ENCODE assay signal across 8 cellular contexts in genomic region chr1:3624194-3625136, GRCh38. TPM values are rescaled to one million over a fixed set of nuclear protein-coding genes. Genes with fewer than 3 reads are reported as not detected.
DNase-seq lines count a peak whose midpoint lies in the region; ATAC-seq, FAIRE-seq and TF ChIP-seq lines count a peak whose summit lies in the region.

TSS of gene TPRG1L (plus strand) at chr1:3625015. CDS start at chr1:3625073, 58 bp downstream.

- H3K27me3 ChIP-seq in pancreas, result no peaks in the 10 kb centered on the region
- no peaks in the 10 kb centered on the region for H3K27me3 ChIP-seq in thyroid gland

- peaks cover 0 to 15% (median 13%) of the 10 kb centered on the region in 3 donors for H3K4me1 ChIP-seq in pancreas
- H3K4me1 ChIP-seq in thyroid gland, result peaks cover 20 to 28% of the 10 kb centered on the region in 2 donors

- TF ChIP-seq POLR2A in thyroid gland (IDR thresholded peaks at IDR 0.05), result peak in 1 of 2 donors; percentile 80

- ATAC-seq in HG02759 (IDR thresholded peaks at IDR 0.05; ENCODE audit: unreplicated experiment) (peak; percentile 94), pancreas (peak; percentile 96 to 99 (median 97))

- intact Hi-C loops in head of caudate nucleus (cut with DNase I) (loop anchor here (2.0 kb wide), 1 partner anchor 26 kb away; the partner anchor contains the start of gene WRAP73), pancreas (cut with DNase I) (loop anchor here in 2 of 3 donors (5.0 to 10.0 kb wide), 2 partner anchors 132 to 170 kb away; partner anchors contain the start of gene ARHGEF16 (in 1 of the 2)), thyroid gland (cut with DNase I) (loop anchor here (5.0 kb wide), 1 partner anchor 172 kb away; the partner anchor contains the start of gene ARHGEF16)

- FAIRE-seq in pancreas (lab: Jason Lieb, UNC), result no peak

- 0 to 1% methylated on average over 77 to 108 of the region's 108 CpGs for WGBS in pancreas, 2 donors
- 3 to 4% methylated on average over 4 to 36 of the region's 108 CpGs for WGBS in thyroid gland, 2 donors

- H3K9me3 ChIP-seq in pancreas (no peaks in the 10 kb centered on the region), thyroid gland (no peaks in the 10 kb centered on the region)

- peaks cover 0 to 16% (median 4%) of the 10 kb centered on the region in 3 donors for H3K36me3 ChIP-seq in pancreas
- peaks cover 17 to 21% of the 10 kb centered on the region in 2 donors for H3K36me3 ChIP-seq in thyroid gland

- H3K27ac ChIP-seq in pancreas (peak within 1 kb of the TSS in 3 of 4 donors; percentile 48 to 55 (median 52)), thyroid gland (peak within 1 kb of the TSS in 2 of 3 donors; percentile 58 to 66)

- DNase-seq in GM12864 (ENCODE audit: low read depth) (peak; percentile 79), NCI-H128 (lab: John Stamatoyannopoulos, UW; ENCODE audit: unreplicated experiment) (peak; percentile 99), SW 1271 (lab: John Stamatoyannopoulos, UW) (peak; percentile 69 to 86), head of caudate nucleus (peak; percentile 96 to 100 (median 99)), pancreas (peak; percentile 98 to 100 (median 99)), thyroid gland (peak; percentile 98 to 99)
- peak; percentile 96 for DNase-seq in activated naive CD8-positive, alpha-beta T cell treated with anti-CD3 and anti-CD28 coated beads, Interleukin-2, amount 50 U/mL, for 16 hours (ENCODE audit: low read depth, low spot score)

- H3K4me3 ChIP-seq in GM12864 (ENCODE audit: low read depth, low read length), result peak within 1 kb of the TSS; percentile 76
- H3K4me3 ChIP-seq in pancreas, result peak within 1 kb of the TSS; percentile 66 to 99 (median 86)
- peak within 1 kb of the TSS; percentile 75 to 97 (median 94) for H3K4me3 ChIP-seq in thyroid gland (replicated peaks in 1 of 3)

- TF ChIP-seq CTCF in GM12864 (IDR thresholded peaks at IDR 0.05; ENCODE audit: low read depth, low read length, missing control alignments), result no peak
- TF ChIP-seq CTCF in pancreas (IDR thresholded peaks at IDR 0.05), result no peak
- no peak for TF ChIP-seq CTCF in thyroid gland (IDR thresholded peaks at IDR 0.05)

RNA-seq across cellular contexts. Expression of gene TPRG1L, which starts in this region (rescaled TPM):
- 10 to 100 TPM; 16.4 to 25.8 (median 21.8) TPM for total RNA-seq in pancreas
- polyA plus RNA-seq in pancreas, result 10 to 100 TPM; 16.5 to 33.3 TPM
- 10 to 100 TPM; 33.9 to 45.1 (median 40.0) TPM for total RNA-seq in thyroid gland

Comparison
In these comparisons a context has a peak if more than half of its experiments do, and no peak if none do; other contexts are left out.
1. Peak in every context shown above with its lines: DNase-seq, ATAC-seq, H3K4me3 ChIP-seq and H3K27ac ChIP-seq.